ENCODE assay signal across 18 cellular contexts in genomic region chr11:60900673-60901404, GRCh38. TPM values are rescaled to one million over a fixed set of nuclear protein-coding genes. Genes with fewer than 3 reads are reported as not detected.
DNase-seq lines count a peak whose midpoint lies in the region; ATAC-seq and TF ChIP-seq lines count a peak whose summit lies in the region.
"Had no signal": no experiment of that assay in that cellular context is flagged by ENCODE, and none has a peak within 500 bp of the region (broad histone marks: within the 10 kb centered on the region; RNA-seq: fewer than 3 reads in every experiment).

No MANE protein-coding gene starts in this region.

- no peaks in the 10 kb centered on the region for H3K27me3 ChIP-seq in BLaER1
- H3K27me3 ChIP-seq in dorsolateral prefrontal cortex = no peaks in the 10 kb centered on the region
- no peaks in the 10 kb centered on the region for H3K27me3 ChIP-seq in parathyroid adenoma (ENCODE audit: control insufficient read depth, insufficient read depth, low read length)

- no peaks in the 10 kb centered on the region for H3K9me3 Mint-ChIP-seq in activated CD8-positive, alpha-beta T cell treated with anti-CD3 and anti-CD28 coated beads for 36 hours
- H3K9me3 Mint-ChIP-seq in activated CD8-positive, alpha-beta T cell treated with anti-CD3 and anti-CD28 coated beads, Interleukin-2, amount 10 ng/mL, durations not matched to agents 7 days and 5 days (ENCODE audit: insufficient read depth) = no peaks in the 10 kb centered on the region
- H3K9me3 Mint-ChIP-seq: CD8-positive, alpha-beta memory T cell had no signal

- no peak for DNase-seq in activated CD8-positive, alpha-beta T cell treated with anti-CD3 and anti-CD28 coated beads for 36 hours
- no peak for DNase-seq in activated CD8-positive, alpha-beta T cell treated with anti-CD3 and anti-CD28 coated beads, Interleukin-2, amount 10 ng/mL, durations not matched to agents 7 days and 5 days
- peak in 8 of 10 donors; percentile 57 to 89 (median 78) for DNase-seq in dorsolateral prefrontal cortex
- no peak for DNase-seq in NCI-H187 (lab: John Stamatoyannopoulos, UW)
- DNase-seq: CD8-positive, alpha-beta memory T cell; KG1; NCI-H1105; NCI-H1694 treated with DMSO at 0.1 percent for 48 hours; NCI-H446; PC-9 had no signal

- no peak overlapping the region for H3K27ac ChIP-seq in BLaER1
- H3K27ac ChIP-seq in dorsolateral prefrontal cortex = peak overlapping the region in 12 of 59 donors; percentile 2 to 60 (median 28)
- H3K27ac ChIP-seq in parathyroid adenoma = peak overlapping the region; percentile 66
- H3K27ac ChIP-seq: 22Rv1, PC-9 had no signal

- H2AFZ ChIP-seq in parathyroid adenoma = no peak overlapping the region
- H2AFZ ChIP-seq: PC-9 had no signal

- H4K20me1 ChIP-seq in BLaER1 = peaks cover 73% of the 10 kb centered on the region

- peak overlapping the region; percentile 55 for H3K27ac Mint-ChIP-seq in activated CD8-positive, alpha-beta T cell treated with anti-CD3 and anti-CD28 coated beads for 36 hours
- H3K27ac Mint-ChIP-seq in activated CD8-positive, alpha-beta T cell treated with anti-CD3 and anti-CD28 coated beads, Interleukin-2, amount 10 ng/mL, durations not matched to agents 7 days and 5 days = no peak overlapping the region

- H3K4me1 ChIP-seq in BLaER1 (peaks cover 23% of the 10 kb centered on the region), parathyroid adenoma (peaks cover 12% of the 10 kb centered on the region)

- H3K27me3 Mint-ChIP-seq in activated CD8-positive, alpha-beta T cell treated with anti-CD3 and anti-CD28 coated beads for 36 hours = no peaks in the 10 kb centered on the region
- no peaks in the 10 kb centered on the region for H3K27me3 Mint-ChIP-seq in activated CD8-positive, alpha-beta T cell treated with anti-CD3 and anti-CD28 coated beads, Interleukin-2, amount 10 ng/mL, durations not matched to agents 7 days and 5 days (ENCODE audit: low read depth)
- H3K27me3 Mint-ChIP-seq: CD8-positive, alpha-beta memory T cell had no signal

- no peak overlapping the region for H3K4me3 Mint-ChIP-seq in activated CD8-positive, alpha-beta T cell treated with anti-CD3 and anti-CD28 coated beads for 36 hours
- H3K4me3 Mint-ChIP-seq in activated CD8-positive, alpha-beta T cell treated with anti-CD3 and anti-CD28 coated beads, Interleukin-2, amount 10 ng/mL, durations not matched to agents 7 days and 5 days = no peak overlapping the region

- H3K9me3 ChIP-seq in BLaER1 (no peaks in the 10 kb centered on the region), parathyroid adenoma (ENCODE audit: control insufficient read depth, low read length) (no peaks in the 10 kb centered on the region)

- peaks cover 62% of the 10 kb centered on the region for H3K36me3 Mint-ChIP-seq in activated CD8-positive, alpha-beta T cell treated with anti-CD3 and anti-CD28 coated beads for 36 hours (ENCODE audit: low read depth)
- H3K36me3 Mint-ChIP-seq in activated CD8-positive, alpha-beta T cell treated with anti-CD3 and anti-CD28 coated beads, Interleukin-2, amount 10 ng/mL, durations not matched to agents 7 days and 5 days (ENCODE audit: low read depth) = peaks cover 75% of the 10 kb centered on the region

- CTCF ChIA-PET in activated CD8-positive, alpha-beta T cell treated with anti-CD3 and anti-CD28 coated beads for 36 hours (lab: Charles Lee) = interaction anchor here (1.9 to 9.9 kb wide), 6 partner anchors 11 to 74 kb away, joined by 5 to 88 read pairs (median 58); partner anchors contain the start of genes CCDC86 and TMEM109
- CTCF ChIA-PET in activated CD8-positive, alpha-beta T cell treated with anti-CD3 and anti-CD28 coated beads, Interleukin-2, amount 10 ng/mL, durations not matched to agents 7 days and 5 days (lab: Charles Lee) = interaction anchor here (0.7 to 9.2 kb wide), 15 partner anchors 12 to 485 kb away, joined by 3 to 187 read pairs (median 9); partner anchors contain the start of gene TMEM109

- H3K36me3 ChIP-seq in BLaER1 (peaks cover 88% of the 10 kb centered on the region), parathyroid adenoma (ENCODE audit: control insufficient read depth, insufficient read depth, low read length) (no peaks in the 10 kb centered on the region)

- peaks cover 23% of the 10 kb centered on the region for H3K4me1 Mint-ChIP-seq in activated CD8-positive, alpha-beta T cell treated with anti-CD3 and anti-CD28 coated beads for 36 hours (ENCODE audit: low read depth)
- H3K4me1 Mint-ChIP-seq in activated CD8-positive, alpha-beta T cell treated with anti-CD3 and anti-CD28 coated beads, Interleukin-2, amount 10 ng/mL, durations not matched to agents 7 days and 5 days (ENCODE audit: low read depth) = peaks cover 29% of the 10 kb centered on the region

- POLR2A ChIA-PET in activated CD8-positive, alpha-beta T cell treated with anti-CD3 and anti-CD28 coated beads for 36 hours (lab: Charles Lee) = interaction anchor here (1.1 kb wide), 1 partner anchor 13 kb away, joined by 4 read pairs; the partner anchor contains the start of gene TMEM109
- POLR2A ChIA-PET in activated CD8-positive, alpha-beta T cell treated with anti-CD3 and anti-CD28 coated beads, Interleukin-2, amount 10 ng/mL, durations not matched to agents 7 days and 5 days (lab: Charles Lee) = no interaction called here

- H3K4me2 ChIP-seq in BLaER1 = no peak overlapping the region
- no peak overlapping the region for H3K4me2 ChIP-seq in parathyroid adenoma (ENCODE audit: low read length)
- H3K4me2 ChIP-seq: PC-9 had no signal

- intact Hi-C loops in activated CD8-positive, alpha-beta T cell treated with anti-CD3 and anti-CD28 coated beads for 36 hours (cut with micrococcal nuclease) = no loop called here
- intact Hi-C loops in dorsolateral prefrontal cortex (cut with DNase I) = loop anchor here (5.0 kb wide), 2 partner anchors 59 to 231 kb away; partner anchors contain the start of gene CCDC86 (in 1 of the 2)

- H3K79me2 ChIP-seq in parathyroid adenoma = peaks cover 37% of the 10 kb centered on the region

- ATAC-seq in activated CD8-positive, alpha-beta T cell treated with anti-CD3 and anti-CD28 coated beads for 36 hours = no peak
- ATAC-seq in activated CD8-positive, alpha-beta T cell treated with anti-CD3 and anti-CD28 coated beads, Interleukin-2, amount 10 ng/mL, durations not matched to agents 7 days and 5 days = no peak
- no peak for ATAC-seq in GM21528 (IDR thresholded peaks at IDR 0.05; ENCODE audit: low FRiP score, unreplicated experiment)
- ATAC-seq in GM21825 (IDR thresholded peaks at IDR 0.05; ENCODE audit: unreplicated experiment) = no peak

- no peak for TF ChIP-seq CTCF in activated CD8-positive, alpha-beta T cell treated with anti-CD3 and anti-CD28 coated beads for 36 hours (IDR thresholded peaks at IDR 0.05)
- TF ChIP-seq CTCF in dorsolateral prefrontal cortex (IDR thresholded peaks at IDR 0.05 in 54 of 56, conservative IDR thresholded peaks at IDR 0.05 in 2 of 56; ENCODE audit: low read depth in 1 of 56, partially characterized antibody in 56 of 56) = peak in 1 of 56 donors; percentile 5
- no peak for TF ChIP-seq CTCF in parathyroid adenoma (IDR thresholded peaks at IDR 0.05)

- no peak overlapping the region for H3K4me3 ChIP-seq in BLaER1
- H3K4me3 ChIP-seq in dorsolateral prefrontal cortex = no peak overlapping the region
- H3K4me3 ChIP-seq in parathyroid adenoma (ENCODE audit: low read depth, low read length) = no peak overlapping the region
- H3K4me3 ChIP-seq: PC-9 had no signal

- H3K9ac ChIP-seq in BLaER1 (0 out of 2 replicates have a peak overlapping the region, but pooled peaks have one; percentile 6), parathyroid adenoma (no peak overlapping the region)

RNA-seq across cellular contexts. Expression of gene PRPF19, which starts 5.5 kb away (rescaled TPM):
- 100 to 1,000 TPM; 142 to 150 TPM for total RNA-seq in activated CD8-positive, alpha-beta T cell treated with anti-CD3 and anti-CD28 coated beads for 36 hours
- 100 to 1,000 TPM; 161 TPM for total RNA-seq in activated CD8-positive, alpha-beta T cell treated with anti-CD3 and anti-CD28 coated beads, Interleukin-2, amount 10 ng/mL, durations not matched to agents 7 days and 5 days
- total RNA-seq in dorsolateral prefrontal cortex = 100 to 1,000 TPM in 117 of 120 experiments, 10 to 100 TPM in 3; 80.9 to 227 (median 172) TPM

RNA-seq across cellular contexts. Expression of gene TMEM109, which starts 13.1 kb away (rescaled TPM):
- 100 to 1,000 TPM in 1 of 2 experiments, 10 to 100 TPM in 1; 93.2 to 101 TPM for total RNA-seq in activated CD8-positive, alpha-beta T cell treated with anti-CD3 and anti-CD28 coated beads for 36 hours
- 100 to 1,000 TPM; 136 to 139 TPM for total RNA-seq in activated CD8-positive, alpha-beta T cell treated with anti-CD3 and anti-CD28 coated beads, Interleukin-2, amount 10 ng/mL, durations not matched to agents 7 days and 5 days
- 10 to 100 TPM; 30.8 to 53.0 (median 40.0) TPM for total RNA-seq in dorsolateral prefrontal cortex

RNA-seq across cellular contexts. Expression of gene TMEM132A, which starts 23.4 kb away (rescaled TPM):
- 1 to 10 TPM; 1.1 to 1.3 TPM for total RNA-seq in activated CD8-positive, alpha-beta T cell treated with anti-CD3 and anti-CD28 coated beads for 36 hours
- total RNA-seq in activated CD8-positive, alpha-beta T cell treated with anti-CD3 and anti-CD28 coated beads, Interleukin-2, amount 10 ng/mL, durations not matched to agents 7 days and 5 days = under 1 TPM; 0.37 to 0.47 TPM
- 100 to 1,000 TPM in 119 of 120 experiments, 10 to 100 TPM in 1; 98.1 to 297 (median 159) TPM for total RNA-seq in dorsolateral prefrontal cortex

RNA-seq across cellular contexts. Expression of gene ZP1, which starts 33.5 kb away (rescaled TPM):
- total RNA-seq in activated CD8-positive, alpha-beta T cell treated with anti-CD3 and anti-CD28 coated beads for 36 hours = not detected
- under 1 TPM in 1 of 2 experiments, not detected in 1; 0.34 TPM for total RNA-seq in activated CD8-positive, alpha-beta T cell treated with anti-CD3 and anti-CD28 coated beads, Interleukin-2, amount 10 ng/mL, durations not matched to agents 7 days and 5 days
- total RNA-seq in dorsolateral prefrontal cortex = 1 to 10 TPM in 5 of 120 experiments, under 1 TPM in 27, not detected in 88; 0.26 to 1.4 (median 0.52) TPM
- total RNA-seq: CD8-positive, alpha-beta memory T cell; Daoy; MCF 10A; PC-9 had no signal

RNA-seq across cellular contexts. Expression of gene PTGDR2, which starts 45.1 kb away (rescaled TPM):
- under 1 TPM; 0.23 to 0.38 TPM for total RNA-seq in activated CD8-positive, alpha-beta T cell treated with anti-CD3 and anti-CD28 coated beads for 36 hours
- total RNA-seq in activated CD8-positive, alpha-beta T cell treated with anti-CD3 and anti-CD28 coated beads, Interleukin-2, amount 10 ng/mL, durations not matched to agents 7 days and 5 days = 1 to 10 TPM; 3.3 to 3.4 TPM
- total RNA-seq in dorsolateral prefrontal cortex = 1 to 10 TPM in 104 of 120 experiments, under 1 TPM in 16; 0.21 to 8.0 (median 2.2) TPM
- total RNA-seq: H4, MCF 10A, PC-9 had no signal

Comparison
In these comparisons a context has a peak if more than half of its experiments do, and no peak if none do; other contexts are left out.
1. DNase-seq: peak in dorsolateral prefrontal cortex (8 of 10); none in activated CD8-positive, alpha-beta T cell treated with anti-CD3 and anti-CD28 coated beads for 36 hours (single experiment), activated CD8-positive, alpha-beta T cell treated with anti-CD3 and anti-CD28 coated beads, Interleukin-2, amount 10 ng/mL, durations not matched to agents 7 days and 5 days (single experiment) and NCI-H187 (0 of 2).
2. RNA of gene TMEM132A, which starts 23.4 kb away (total RNA-seq): 98.1 to 297 TPM in dorsolateral prefrontal cortex; 1.1 to 1.3 TPM in activated CD8-positive, alpha-beta T cell treated with anti-CD3 and anti-CD28 coated beads for 36 hours and 0.37 to 0.47 TPM in activated CD8-positive, alpha-beta T cell treated with anti-CD3 and anti-CD28 coated beads, Interleukin-2, amount 10 ng/mL, durations not matched to agents 7 days and 5 days; every median in the first group is over 10 times any median in the second.